Comparison of ENCODE assay signal across 8 cellular contexts in genomic region chr13:67230774-67231480, GRCh38. TPM values are rescaled to one million over a fixed set of nuclear protein-coding genes. Genes with fewer than 3 reads are reported as not detected.
A peak's percentile ranks its signal among the peaks of the same experiment; 100 is the strongest.
DNase-seq lines count a peak whose midpoint lies in the region; ATAC-seq, FAIRE-seq and TF ChIP-seq lines count a peak whose summit lies in the region.

No MANE protein-coding gene starts in this region.

- no peak overlapping the region for H3K27ac Mint-ChIP-seq in T-helper 17 cell

- H4K20me1 ChIP-seq in HepG2 (ENCODE audit: insufficient read depth, low read length): no peaks in the 10 kb centered on the region

- H3K27ac ChIP-seq in HepG2 (ENCODE audit: extremely low read length, insufficient read depth, low read length): peak overlapping the region; percentile 24

- H3K4me3 ChIP-seq in HepG2 (replicated peaks in 1 of 3; ENCODE audit: insufficient read depth in 1 of 3, low read depth in 2 of 3, low read length in 3 of 3): peak overlapping the region; percentile 68 to 82 (median 70)

- WGBS in HepG2 (ENCODE audit: low lambda C conversion rate): under 1% methylated on average over 26 of the region's 47 CpGs

- TF ChIP-seq EP300 in HepG2 (IDR thresholded peaks at IDR 0.05; ENCODE audit: low read depth in 2 of 2, low read length in 2 of 2): no peak
- no peak for TF ChIP-seq EP300 in HepG2 (CRISPR knock-in tag; IDR thresholded peaks at IDR 0.05; ENCODE audit: borderline replicate concordance)

- no peaks in the 10 kb centered on the region for H3K79me2 ChIP-seq in HepG2 (ENCODE audit: insufficient read depth, low read length)

- CTCF ChIA-PET in HepG2 (lab: Yijun Ruan, JAX; ENCODE audit: low intra/inter-chr PET ratio, low total read pairs): no interaction called here

- TF ChIP-seq CTCF in HepG2 (CRISPR knock-in tag; IDR thresholded peaks at IDR 0.05): no peak

- no peak for TF ChIP-seq RAD21 in HepG2 (CRISPR knock-in tag; IDR thresholded peaks at IDR 0.05)

- FAIRE-seq in HepG2 (lab: Jason Lieb, UNC): no peak

- H2AFZ ChIP-seq in HepG2 (ENCODE audit: low read length): peak overlapping the region; percentile 96

- peaks cover 16% of the 10 kb centered on the region for H3K4me1 ChIP-seq in HepG2 (ENCODE audit: insufficient read depth, low read length)

- no peaks in the 10 kb centered on the region for H3K36me3 ChIP-seq in HepG2 (replicated peaks in 1 of 2; ENCODE audit: control insufficient read depth in 1 of 2, insufficient read depth in 2 of 2, low read length in 2 of 2)

- peak overlapping the region; percentile 61 for H3K9ac ChIP-seq in HepG2 (ENCODE audit: insufficient read depth, low read depth, low read length)

- peaks cover 0 to 35% of the 10 kb centered on the region in 2 experiments; a peak in 4 of 5 replicates for H3K27me3 ChIP-seq in HepG2 (ENCODE audit: control insufficient read depth in 1 of 2, insufficient read depth in 2 of 2, low read length in 2 of 2)

- peaks cover 7% of the 10 kb centered on the region for H3K4me1 Mint-ChIP-seq in T-helper 17 cell

- peaks cover 15% of the 10 kb centered on the region for H3K27me3 Mint-ChIP-seq in T-helper 17 cell

- H3K9me3 ChIP-seq in T-helper 17 cell (ENCODE audit: control insufficient read depth, low read length, poor library complexity, severe bottlenecking) (no peaks in the 10 kb centered on the region), HepG2 (ENCODE audit: low read length) (no peaks in the 10 kb centered on the region)

- intact Hi-C loops in HepG2 (cut with micrococcal nuclease; ENCODE audit: unreplicated experiment): loop anchor here (5.0 kb wide), 1 partner anchor 51 kb away; no protein-coding TSS in a partner anchor

- in situ Hi-C loops in G401 (cut with HindIII; ENCODE audit: low sequenced_read_pairs) (no loop called here), HepG2 (cut with HindIII; ENCODE audit: extremely low pct_ligation_motif_present, low pct_unique_long_range_greater_than_20kb) (loop anchor here (25.0 kb wide), 2 partner anchors 1319 to 1594 kb away; no protein-coding TSS in a partner anchor)

- peak; percentile 65 for DNase-seq in G401 (ENCODE audit: low spot score)
- DNase-seq in HuH-7.5 (ENCODE audit: low spot score): peak; percentile 39
- DNase-seq in T-helper 17 cell: peak in 1 of 3 donors; percentile 4
- peak; percentile 18 to 64 for DNase-seq in dermis microvascular lymphatic vessel endothelial cell (ENCODE audit: low read depth in 2 of 2)
- peak; percentile 9 for DNase-seq in HepG2 (ENCODE audit: low spot score)
- DNase-seq in stimulated activated CD4-positive, alpha-beta T cell treated with anti-CD3 and anti-CD28 coated beads, Interleukin-4, amount 100 ng/mL, for 4 hours: peak; percentile 7 to 24
- no peak for DNase-seq in middle frontal gyrus (ENCODE audit: extremely low spot score, low spot score)

- peak; percentile 25 for ATAC-seq in GM21576 (IDR thresholded peaks at IDR 0.05; ENCODE audit: unreplicated experiment)
- peak; percentile 37 for ATAC-seq in T-helper 17 cell
- ATAC-seq in HepG2: peak; percentile 85

- peak overlapping the region; percentile 99 for H3K4me2 ChIP-seq in HepG2 (ENCODE audit: low read depth, low read length)

- TSS peak; percentile 92 for BruUV-seq in HepG2 (replicated peaks; lab: Mats Ljungman, UMichigan)

- no peak overlapping the region for H3K4me3 Mint-ChIP-seq in T-helper 17 cell

- TF ChIP-seq POLR2A in HepG2 (IDR thresholded peaks at IDR 0.05; ENCODE audit: insufficient read depth in 1 of 2, low read depth in 2 of 2, low read length in 2 of 2): no peak

- POLR2A ChIA-PET in HepG2 (lab: Yijun Ruan, JAX): no interaction called here

- no peaks in the 10 kb centered on the region for H3K36me3 Mint-ChIP-seq in T-helper 17 cell (ENCODE audit: low read depth)

TF ChIP-seq in HepG2, 621 proteins besides CTCF, POLR2A, EP300 and RAD21 (continues in another document):
- TF ChIP-seq MAFK (conservative IDR thresholded peaks at IDR 0.05 in 1 of 2, IDR thresholded peaks at IDR 0.05 in 1 of 2; ENCODE audit: low read length in 2 of 2): 0 out of 4 replicates have a peak, but pooled peaks of 1 of the 2 experiments have one; percentile 18
- TF ChIP-seq KDM5B (CRISPR knock-in tag; IDR thresholded peaks at IDR 0.05; ENCODE audit: borderline replicate concordance): peak; percentile 26; the same call in 1 of the 2 replicates
- TF ChIP-seq ZFY (CRISPR knock-in tag; IDR thresholded peaks at IDR 0.05): peak; percentile 43
- TF ChIP-seq ZNF510 (CRISPR knock-in tag; IDR thresholded peaks at IDR 0.05; ENCODE audit: low read depth): no peak
- TF ChIP-seq GABPB1 (CRISPR knock-in tag; IDR thresholded peaks at IDR 0.05): peak; percentile 12; the same call in 1 of the 2 replicates
- 0 out of 2 replicates have a peak, but pooled peaks have one; percentile 7 for TF ChIP-seq NR2C2 (CRISPR knock-in tag; IDR thresholded peaks at IDR 0.05; ENCODE audit: borderline replicate concordance)
- TF ChIP-seq ZNF18 (CRISPR knock-in tag; IDR thresholded peaks at IDR 0.05; ENCODE audit: insufficient replicate concordance): peak; percentile 22
- TF ChIP-seq ZNF335 (CRISPR knock-in tag; IDR thresholded peaks at IDR 0.05): no peak
- no peak for TF ChIP-seq ETV6 (CRISPR knock-in tag; conservative IDR thresholded peaks at IDR 0.05)
- TF ChIP-seq, protein P1, sequence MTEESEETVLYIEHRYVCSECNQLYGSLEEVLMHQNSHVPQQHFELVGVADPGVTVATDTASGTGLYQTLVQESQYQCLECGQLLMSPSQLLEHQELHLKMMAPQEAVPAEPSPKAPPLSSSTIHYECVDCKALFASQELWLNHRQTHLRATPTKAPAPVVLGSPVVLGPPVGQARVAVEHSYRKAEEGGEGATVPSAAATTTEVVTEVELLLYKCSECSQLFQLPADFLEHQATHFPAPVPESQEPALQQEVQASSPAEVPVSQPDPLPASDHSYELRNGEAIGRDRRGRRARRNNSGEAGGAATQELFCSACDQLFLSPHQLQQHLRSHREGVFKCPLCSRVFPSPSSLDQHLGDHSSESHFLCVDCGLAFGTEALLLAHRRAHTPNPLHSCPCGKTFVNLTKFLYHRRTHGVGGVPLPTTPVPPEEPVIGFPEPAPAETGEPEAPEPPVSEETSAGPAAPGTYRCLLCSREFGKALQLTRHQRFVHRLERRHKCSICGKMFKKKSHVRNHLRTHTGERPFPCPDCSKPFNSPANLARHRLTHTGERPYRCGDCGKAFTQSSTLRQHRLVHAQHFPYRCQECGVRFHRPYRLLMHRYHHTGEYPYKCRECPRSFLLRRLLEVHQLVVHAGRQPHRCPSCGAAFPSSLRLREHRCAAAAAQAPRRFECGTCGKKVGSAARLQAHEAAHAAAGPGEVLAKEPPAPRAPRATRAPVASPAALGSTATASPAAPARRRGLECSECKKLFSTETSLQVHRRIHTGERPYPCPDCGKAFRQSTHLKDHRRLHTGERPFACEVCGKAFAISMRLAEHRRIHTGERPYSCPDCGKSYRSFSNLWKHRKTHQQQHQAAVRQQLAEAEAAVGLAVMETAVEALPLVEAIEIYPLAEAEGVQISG (CRISPR knock-in tag; IDR thresholded peaks at IDR 0.05): peak; percentile 56
- no peak for TF ChIP-seq NFIC (IDR thresholded peaks at IDR 0.05; ENCODE audit: low read length)
- TF ChIP-seq ZNF777 (CRISPR knock-in tag; IDR thresholded peaks at IDR 0.05): 0 out of 2 replicates have a peak, but pooled peaks have one; percentile 13
- peak; percentile 34 for TF ChIP-seq AGO2 (optimal IDR thresholded peaks at IDR 0.05; ENCODE audit: low read depth, low read length)
- TF ChIP-seq KAT8 (CRISPR knock-in tag; IDR thresholded peaks at IDR 0.05): 0 out of 2 replicates have a peak, but pooled peaks have one; percentile 7
- TF ChIP-seq LCORL (IDR thresholded peaks at IDR 0.05): no peak
- 0 out of 2 replicates have a peak, but pooled peaks have one; percentile 18 for TF ChIP-seq LCORL (CRISPR knock-in tag; IDR thresholded peaks at IDR 0.05)

RNA-seq across cellular contexts. Expression of gene PCDH9, which starts 0.8 kb away (rescaled TPM):
- total RNA-seq in G401 (2014; rRNA removed; shearing (Covaris generic)): under 0.01 TPM in 1 of 2 replicates, not detected in the other
- under 1 TPM; 0.50 to 0.67 TPM for total RNA-seq in T-helper 17 cell
- 0.51 and 0.90 TPM in 2 replicates for total RNA-seq in dermis microvascular lymphatic vessel endothelial cell
- 0.09 and 0.11 TPM in 2 replicates for total RNA-seq in HepG2 (2016; rRNA removed; fragmentation: Illumina TruSeq; extraction: Trizol)
- 0.09 and 0.10 TPM in 2 replicates for total RNA-seq in HepG2 (2016; cell fraction: cytosol; rRNA removed; fragmentation: Illumina TruSeq; extraction: Trizol; ENCODE audit: low read depth)
- total RNA-seq in HepG2 (2016; cell fraction: insoluble cytoplasmic fraction; rRNA removed; fragmentation: Illumina TruSeq; extraction: Trizol): 0.04 and 0.11 TPM in 2 replicates
- total RNA-seq in HepG2 (2016; cell fraction: membrane; rRNA removed; fragmentation: Illumina TruSeq; extraction: Trizol): 0.03 TPM in 2 replicates
- total RNA-seq in HepG2 (2016; cell fraction: nucleus; rRNA removed; fragmentation: Illumina TruSeq; extraction: Trizol): 0.19 and 0.31 TPM in 2 replicates
- polyA plus RNA-seq in HepG2 (2011; rRNA removed): 0.01 TPM in 1 of 2 replicates, not detected in the other
- 0.01 TPM in 1 of 2 replicates, not detected in the other for polyA plus RNA-seq in HepG2 (2011; cell fraction: cytosol; rRNA removed)
- polyA plus RNA-seq in HepG2 (2011; cell fraction: nucleus; rRNA removed): not detected in 2 replicates
- polyA plus RNA-seq in HepG2 (2012): not detected in 2 replicates
- polyA plus RNA-seq in HepG2 (2016; cell fraction: cytosol; fragmentation: Illumina TruSeq; extraction: Trizol; ENCODE audit: low read depth): under 0.01 and 0.01 TPM in 2 replicates
- polyA plus RNA-seq in HepG2 (2016; cell fraction: insoluble cytoplasmic fraction; fragmentation: Illumina TruSeq; extraction: Trizol; ENCODE audit: low read depth): not detected in 2 replicates
- polyA plus RNA-seq in HepG2 (2016; cell fraction: membrane; fragmentation: Illumina TruSeq; extraction: Trizol; ENCODE audit: low read depth): not detected in 2 replicates
- polyA plus RNA-seq in HepG2 (2016; cell fraction: nucleus; fragmentation: Illumina TruSeq; extraction: Trizol; ENCODE audit: insufficient read depth, low read depth): 0.03 and 0.15 TPM in 2 replicates
- 4.1 TPM in 1 of 2 replicates, not detected in the other for polyA minus RNA-seq in HepG2 (2011; rRNA and poly(A)+ RNA removed; ENCODE audit: low replicate concordance)
- polyA minus RNA-seq in HepG2 (2011; cell fraction: cytosol; rRNA and poly(A)+ RNA removed): not detected in 2 replicates
- under 0.01 and 0.12 TPM in 2 replicates for polyA minus RNA-seq in HepG2 (2011; cell fraction: nucleus; rRNA and poly(A)+ RNA removed)

Comparison
In these comparisons a context has a peak if more than half of its experiments do, and no peak if none do; other contexts are left out.
1. ATAC-seq: peak in every context shown above with its lines; median percentile 85 in HepG2; 37 in T-helper 17 cell; 25 in GM21576.